Comparison of ENCODE assay signal across 19 cellular contexts in genomic region chr16:17938546-17938945, GRCh38.
"Had no signal": no experiment of that assay in that cellular context is flagged by ENCODE, and none has a peak within 500 bp of the region (broad histone marks: within the 10 kb centered on the region; RNA-seq: fewer than 3 reads in every experiment).

No MANE protein-coding gene starts in this region.

- H3K27me3 ChIP-seq: heart left ventricle, ovary, right atrium auricular region, tibial artery, upper lobe of left lung, uterus had no signal

- H3K27ac ChIP-seq: coronary artery, heart left ventricle, ovary, right atrium auricular region, tibial artery, upper lobe of left lung, uterus had no signal

- H3K4me3 Mint-ChIP-seq: neural crest cell; stimulated activated naive CD8-positive, alpha-beta T cell treated with anti-CD3 and anti-CD28 coated beads, Interleukin-15, Interleukin-2, amounts not matched to agents 100 ng/mL and 50 ng/mL, for 24 hours had no signal

- FAIRE-seq: small intestine had no signal

- H3K27ac Mint-ChIP-seq: stimulated activated naive CD8-positive, alpha-beta T cell treated with anti-CD3 and anti-CD28 coated beads, Interleukin-15, Interleukin-2, amounts not matched to agents 100 ng/mL and 50 ng/mL, for 24 hours had no signal

- H3K4me3 ChIP-seq: coronary artery, heart left ventricle, ovary, right atrium auricular region, tibial artery, upper lobe of left lung, uterus had no signal

- H3K9me3 Mint-ChIP-seq: neural crest cell; stimulated activated naive CD8-positive, alpha-beta T cell treated with anti-CD3 and anti-CD28 coated beads, Interleukin-15, Interleukin-2, amounts not matched to agents 100 ng/mL and 50 ng/mL, for 24 hours had no signal

- H3K4me1 ChIP-seq: heart left ventricle, right atrium auricular region, tibial artery, upper lobe of left lung, uterus had no signal

- ATAC-seq: heart left ventricle; left lobe of liver; naive thymus-derived CD4-positive, alpha-beta T cell had no signal

- H3K9me3 ChIP-seq: heart left ventricle, ovary, right atrium auricular region, tibial artery, upper lobe of left lung, uterus had no signal

- H3K36me3 ChIP-seq: heart left ventricle, ovary, right atrium auricular region, tibial artery, upper lobe of left lung, uterus had no signal

- DNase-seq: effector CD4-positive, alpha-beta T cell; foreskin melanocyte; heart left ventricle; hypothalamus; islet precursor cell; mammary epithelial cell; naive thymus-derived CD4-positive, alpha-beta T cell; nucleus accumbens; ovary; small intestine; stimulated activated CD4-positive, alpha-beta T cell treated with anti-CD3 and anti-CD28 coated beads, Interleukin-12 subunit alpha, Interleukin-12 subunit beta, amount 100 ng/mL, for 4 hours; tibial artery; upper lobe of left lung; uterus had no signal
